ENCODE assay signal across 7 cellular contexts in genomic region chr9:118732998-118733397, GRCh38.
"Had no signal": no experiment of that assay in that cellular context is flagged by ENCODE, and none has a peak within 500 bp of the region (broad histone marks: within the 10 kb centered on the region; RNA-seq: fewer than 3 reads in every experiment).

No MANE protein-coding gene starts in this region.

- H3K4me3 Mint-ChIP-seq: IgD-negative memory B cell had no signal

- H3K27ac ChIP-seq: HL-60 had no signal

- DNase-seq: IMR-90, KBM-7 had no signal

- H3K4me1 Mint-ChIP-seq: IgD-negative memory B cell had no signal

- H3K27ac Mint-ChIP-seq: IgD-negative memory B cell had no signal

- H3K4me3 ChIP-seq: K562 had no signal

- H3K27me3 Mint-ChIP-seq: IgD-negative memory B cell had no signal

- FAIRE-seq: HepG2, HTR-8/SVneo, K562 had no signal

- ATAC-seq: HepG2, K562 had no signal

- H3K36me3 Mint-ChIP-seq: IgD-negative memory B cell had no signal
